9 cellular contexts compared by ENCODE assay signal in the genomic region with DNA sequence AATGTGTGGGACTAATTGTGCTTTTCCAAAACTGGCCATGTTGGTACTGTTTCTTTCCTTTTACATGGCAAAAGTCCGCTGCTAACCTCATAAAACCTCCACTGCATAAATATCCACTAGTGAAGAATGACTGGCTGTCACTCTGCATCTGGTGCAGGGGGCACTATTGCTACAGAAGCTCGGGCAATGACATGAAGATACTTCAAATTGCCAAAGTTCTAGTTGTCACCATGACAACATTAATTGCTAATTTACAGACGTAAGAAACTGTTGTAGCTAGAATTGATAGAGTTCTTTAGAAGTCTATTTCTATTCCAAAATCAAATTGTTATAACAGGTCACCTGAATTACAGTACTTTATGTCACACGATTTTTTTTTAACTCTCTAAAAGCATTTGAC. TPM values are rescaled to one million over a fixed set of nuclear protein-coding genes. Genes with fewer than 3 reads are reported as not detected.
DNase-seq lines count a peak whose midpoint lies in the region; ATAC-seq and TF ChIP-seq lines count a peak whose summit lies in the region.
"Had no signal": no experiment of that assay in that cellular context is flagged by ENCODE, and none has a peak within 500 bp of the region (broad histone marks: within the 10 kb centered on the region; RNA-seq: fewer than 3 reads in every experiment).

No MANE protein-coding gene starts in this region.

- peak overlapping the region; percentile 88 for H3K4me2 ChIP-seq in KMS-11
- H3K4me2 ChIP-seq in mesenchymal stem cell (ENCODE audit: low read length, poor library complexity, severe bottlenecking): no peak overlapping the region

- 0 out of 2 replicates have a peak, but pooled peaks cover 6% of the 10 kb centered on the region for H3K79me2 ChIP-seq in KMS-11 (ENCODE audit: insufficient read depth, low read depth)

- H3K4me3 ChIP-seq in KMS-11 (IDR thresholded peaks at IDR 0.05; ENCODE audit: insufficient read depth, low read depth, low read length) (no peak overlapping the region), mesenchymal stem cell (ENCODE audit: insufficient read depth in 1 of 2, low read depth in 1 of 2, low read length in 2 of 2) (peak overlapping the region in 1 of 2 experiments; percentile 84)

- no peak for TF ChIP-seq CTCF in KMS-11 (conservative IDR thresholded peaks at IDR 0.05; ENCODE audit: low read depth, low read length)

- peak overlapping the region; percentile 61; the same call in 1 of the 2 replicates for H3K27ac ChIP-seq in KMS-11
- no peak overlapping the region for H3K27ac ChIP-seq in mesenchymal stem cell (ENCODE audit: low read length, poor library complexity, severe bottlenecking)

- no peak overlapping the region for H2BK12ac ChIP-seq in mesenchymal stem cell (ENCODE audit: low read length in 2 of 2)

- H3K18ac ChIP-seq in mesenchymal stem cell (ENCODE audit: low read depth in 1 of 2, low read length in 2 of 2): no peak overlapping the region

- no peak overlapping the region for H3K4ac ChIP-seq in mesenchymal stem cell (ENCODE audit: low read depth in 1 of 2, low read length in 2 of 2)

- no peaks in the 10 kb centered on the region for H3K36me3 ChIP-seq in KMS-11 (ENCODE audit: insufficient read depth)
- H3K36me3 ChIP-seq in mesenchymal stem cell (ENCODE audit: control insufficient read depth in 1 of 2, insufficient read depth in 2 of 2, low read depth in 1 of 2, low read length in 2 of 2): no peaks in the 10 kb centered on the region

- H3K27ac Mint-ChIP-seq in activated naive CD4-positive, alpha-beta T cell treated with anti-CD3 and anti-CD28 coated beads, Interleukin-2, amount 50 U/mL, for 72 hours: peak overlapping the region; percentile 81 to 93

- peaks cover 8% of the 10 kb centered on the region for H3K79me1 ChIP-seq in mesenchymal stem cell (replicated peaks; ENCODE audit: low read length, poor library complexity, severe bottlenecking)

- no peak overlapping the region for H2BK15ac ChIP-seq in mesenchymal stem cell (ENCODE audit: low read depth, poor library complexity, severe bottlenecking)

- peak overlapping the region; percentile 86; the same call in 1 of the 2 replicates for H2AFZ ChIP-seq in KMS-11 (ENCODE audit: low read depth)
- no peak overlapping the region for H2AFZ ChIP-seq in mesenchymal stem cell (ENCODE audit: low read depth, low read length)

- H3K9me3 Mint-ChIP-seq in activated naive CD4-positive, alpha-beta T cell treated with anti-CD3 and anti-CD28 coated beads, Interleukin-2, amount 50 U/mL, for 72 hours: peaks cover 11 to 17% of the 10 kb centered on the region in 2 donors

- no peak overlapping the region for H2BK5ac ChIP-seq in mesenchymal stem cell (ENCODE audit: low read depth, low read length, poor library complexity, severe bottlenecking)

- peaks cover 12 to 19% of the 10 kb centered on the region in 2 donors for H3K36me3 Mint-ChIP-seq in activated naive CD4-positive, alpha-beta T cell treated with anti-CD3 and anti-CD28 coated beads, Interleukin-2, amount 50 U/mL, for 72 hours

- no peaks in the 10 kb centered on the region for H4K20me1 ChIP-seq in KMS-11 (ENCODE audit: insufficient read depth)

- H2BK120ac ChIP-seq in mesenchymal stem cell (ENCODE audit: low read depth, low read length): no peak overlapping the region

- H3K23ac ChIP-seq in mesenchymal stem cell (ENCODE audit: low read length in 2 of 2): no peak overlapping the region

- H3K27me3 ChIP-seq in KMS-11 (ENCODE audit: insufficient read depth, low read depth) (no peaks in the 10 kb centered on the region), mesenchymal stem cell (ENCODE audit: control insufficient read depth in 1 of 2, insufficient read depth in 1 of 2, low read length in 2 of 2) (no peaks in the 10 kb centered on the region)

- H2AK5ac ChIP-seq in mesenchymal stem cell (ENCODE audit: low read length, severe bottlenecking): no peak overlapping the region

- no peak for ATAC-seq in activated naive CD4-positive, alpha-beta T cell treated with anti-CD3 and anti-CD28 coated beads, Interleukin-2, amount 50 U/mL, for 72 hours
- ATAC-seq in GM21526 (IDR thresholded peaks at IDR 0.05; ENCODE audit: low FRiP score, unreplicated experiment) (no peak), GM21576 (IDR thresholded peaks at IDR 0.05; ENCODE audit: unreplicated experiment) (no peak), HG03520 (IDR thresholded peaks at IDR 0.05; ENCODE audit: unreplicated experiment) (no peak)

- H4K8ac ChIP-seq in mesenchymal stem cell (ENCODE audit: low read length): no peak overlapping the region

- no peaks in the 10 kb centered on the region for H3K9me3 ChIP-seq in mesenchymal stem cell (ENCODE audit: control insufficient read depth, low read length)

- H3K9ac ChIP-seq in KMS-11 (peak overlapping the region; percentile 81; the same call in 1 of the 2 replicates), mesenchymal stem cell (ENCODE audit: low read length) (peak overlapping the region; percentile 95)

- H3K4me1 ChIP-seq in KMS-11 (ENCODE audit: low read depth, poor library complexity, severe bottlenecking) (peaks cover 13% of the 10 kb centered on the region), mesenchymal stem cell (ENCODE audit: control insufficient read depth, insufficient read depth, low read depth, low read length) (peaks cover 1% of the 10 kb centered on the region)

- DNase-seq in COR-L47 (lab: John Stamatoyannopoulos, UW) (peak; percentile 52), mesenchymal stem cell (peak; percentile 30)
- DNase-seq in activated naive CD4-positive, alpha-beta T cell treated with anti-CD3 and anti-CD28 coated beads, Interleukin-2, amount 50 U/mL, for 72 hours (ENCODE audit: low spot score in 2 of 2): no peak
- no peak for DNase-seq in activated CD4-positive, alpha-beta T cell treated with anti-CD3 and anti-CD28 coated beads for 48 hours

- H3K14ac ChIP-seq in mesenchymal stem cell (ENCODE audit: low read length in 2 of 2): no peak overlapping the region

- H4K91ac ChIP-seq in mesenchymal stem cell (ENCODE audit: low read length): no peak overlapping the region

- WGBS in mesenchymal stem cell: 90% methylated on average over 1 of the region's 4 CpGs

RNA-seq across cellular contexts. Expression of a gene that starts 0.9 kb away (rescaled TPM):
- not detected for total RNA-seq in activated naive CD4-positive, alpha-beta T cell treated with anti-CD3 and anti-CD28 coated beads, Interleukin-2, amount 50 U/mL, for 72 hours
- 0.17 TPM for polyA plus RNA-seq in mesenchymal stem cell (2013, experiment 1 of 2)
- 0.15 TPM for polyA plus RNA-seq in mesenchymal stem cell (2013, experiment 2 of 2)
- total RNA-seq: HT1080 had no signal

RNA-seq across cellular contexts. Expression of a gene that starts 0.9 kb away (rescaled TPM):
- total RNA-seq in activated naive CD4-positive, alpha-beta T cell treated with anti-CD3 and anti-CD28 coated beads, Interleukin-2, amount 50 U/mL, for 72 hours: 1 to 10 TPM; 1.4 to 3.4 TPM
- polyA plus RNA-seq in mesenchymal stem cell (2013, experiment 1 of 2): 1.5 TPM
- polyA plus RNA-seq in mesenchymal stem cell (2013, experiment 2 of 2): 1.5 TPM

RNA-seq across cellular contexts. Expression of a gene that starts 40.3 kb away (rescaled TPM):
- 1 to 10 TPM; 1.1 to 9.3 TPM for total RNA-seq in activated naive CD4-positive, alpha-beta T cell treated with anti-CD3 and anti-CD28 coated beads, Interleukin-2, amount 50 U/mL, for 72 hours
- polyA plus RNA-seq in mesenchymal stem cell (2013, experiment 1 of 2): 1.8 TPM
- 1.7 TPM for polyA plus RNA-seq in mesenchymal stem cell (2013, experiment 2 of 2)

Comparison
In these comparisons a context has a peak if more than half of its experiments do, and no peak if none do; other contexts are left out.
1. DNase-seq: peak in COR-L47 (single experiment) and mesenchymal stem cell (single experiment); none in activated naive CD4-positive, alpha-beta T cell treated with anti-CD3 and anti-CD28 coated beads, Interleukin-2, amount 50 U/mL, for 72 hours (0 of 2) and activated CD4-positive, alpha-beta T cell treated with anti-CD3 and anti-CD28 coated beads for 48 hours (single experiment).